In genomic region chr2:1893856-1894255, GRCh38 we compare ENCODE assay signal across 25 cellular contexts.
"Had no signal": no experiment of that assay in that cellular context is flagged by ENCODE, and none has a peak within 500 bp of the region (broad histone marks: within the 10 kb centered on the region; RNA-seq: fewer than 3 reads in every experiment).

No MANE protein-coding gene starts in this region.

- H3K4me1 ChIP-seq: ascending aorta, breast epithelium, SJCRH30 had no signal

- H3K36me3 ChIP-seq: ascending aorta, breast epithelium, SJCRH30 had no signal

- H3K9me3 ChIP-seq: ascending aorta, body of pancreas, breast epithelium, SJCRH30 had no signal

- DNase-seq: activated CD4-positive, alpha-beta T cell treated with anti-CD3 and anti-CD28 coated beads, Interleukin-2, amount 10 ng/mL, durations not matched to agents 24 days and 14 days; activated CD4-positive, alpha-beta T cell treated with anti-CD3 and anti-CD28 coated beads, Interleukin-2, amount 50 U/mL, for 4 hours; activated CD8-positive, alpha-beta T cell treated with anti-CD3 and anti-CD28 coated beads for 36 hours; activated gamma-delta T cell; activated naive CD4-positive, alpha-beta T cell treated with Interleukin-2 at 50 U/mL for 16 hours; activated naive CD8-positive, alpha-beta T cell treated with anti-CD3 and anti-CD28 coated beads, Interleukin-2, amount 10 ng/mL, durations not matched to agents 7 days and 5 days; activated T-cell treated with anti-CD3 and anti-CD28 coated beads, Interleukin-2, amount 50 U/mL, for 24 hours; amygdala; body of pancreas; Kasumi-1; MM.1S; MV-4-11; NCI-H1092; NCI-H1436 treated with DMSO at 0.1 percent for 48 hours; NCI-H1694 treated with DMSO at 0.1 percent for 48 hours; NCI-H2029; NCI-H345; NCI-H524 treated with DMSO at 0.1 percent for 48 hours; SHP77; SJCRH30 had no signal

- H3K27ac ChIP-seq: ascending aorta, body of pancreas, breast epithelium, SJCRH30, SK-N-MC had no signal

- FAIRE-seq: TTC549 had no signal

- ATAC-seq: activated CD8-positive, alpha-beta T cell treated with anti-CD3 and anti-CD28 coated beads for 36 hours; body of pancreas; Panc1 had no signal

- H3K4me3 ChIP-seq: ascending aorta, body of pancreas, breast epithelium, SJCRH30, SK-N-MC had no signal

- H3K27me3 ChIP-seq: ascending aorta, body of pancreas had no signal
